Comparison of ENCODE assay signal across 1 cellular context in genomic region chr3:12309716-12310115, GRCh38.
TF ChIP-seq lines count a peak whose summit lies in the region.

No MANE protein-coding gene starts in this region.

TF ChIP-seq in IMR-90, 13 proteins besides CTCF, POLR2A, EP300 and RAD21 (continued from another document):
- no peak for TF ChIP-seq FOS (IDR thresholded peaks at IDR 0.05; ENCODE audit: low read depth, low read length)
- TF ChIP-seq CHD1 (IDR thresholded peaks at IDR 0.05; ENCODE audit: low read depth, low read length): no peak
- no peak for TF ChIP-seq MXI1 (IDR thresholded peaks at IDR 0.05; ENCODE audit: borderline replicate concordance, low read depth, low read length)
- no peak for TF ChIP-seq MAZ (IDR thresholded peaks at IDR 0.05; ENCODE audit: borderline replicate concordance, low read depth, low read length)
TF ChIP-seq in IMR-90: peak in this region for 0.
